In genomic region chr12:124686001-124686884, GRCh38 we compare ENCODE assay signal across 1 cellular context.
TF ChIP-seq lines count a peak whose summit lies in the region.

No MANE protein-coding gene starts in this region.

TF ChIP-seq in HEK293, 187 proteins besides CTCF, POLR2A, EP300 and RAD21 (continued from another document):
- no peak for TF ChIP-seq ZBTB44 (tag by site-specific recombination; IDR thresholded peaks at IDR 0.05)
